Comparison of ENCODE assay signal across 11 cellular contexts in genomic region chr4:13476915-13477314, GRCh38. TPM values are rescaled to one million over a fixed set of nuclear protein-coding genes. Genes with fewer than 3 reads are reported as not detected.
DNase-seq lines count a peak whose midpoint lies in the region; ATAC-seq and TF ChIP-seq lines count a peak whose summit lies in the region.
"Had no signal": no experiment of that assay in that cellular context is flagged by ENCODE, and none has a peak within 500 bp of the region (broad histone marks: within the 10 kb centered on the region; RNA-seq: fewer than 3 reads in every experiment).

No MANE protein-coding gene starts in this region.

- peaks cover 3 to 17% (median 9%) of the 10 kb centered on the region in 7 donors for H3K4me1 Mint-ChIP-seq in naive thymus-derived CD4-positive, alpha-beta T cell
- H3K4me1 Mint-ChIP-seq in activated CD4-positive, alpha-beta T cell treated with anti-CD3 and anti-CD28 coated beads, Interleukin-2, amount 10 ng/mL, durations not matched to agents 24 days and 14 days, result peaks cover 10% of the 10 kb centered on the region

- peak overlapping the region; percentile 36; the same call in 1 of the 2 replicates for H3K4me3 ChIP-seq in GM23248
- no peak overlapping the region for H3K4me3 ChIP-seq in NB4 (ENCODE audit: low read depth, low read length)
- no peak overlapping the region for H3K4me3 ChIP-seq in naive thymus-derived CD4-positive, alpha-beta T cell (ENCODE audit: low read length)

- peaks cover 8% of the 10 kb centered on the region for H3F3A ChIP-seq in GM23248 (ENCODE audit: insufficient read depth)

- no peak overlapping the region for H3K4me3 Mint-ChIP-seq in naive thymus-derived CD4-positive, alpha-beta T cell
- no peak overlapping the region for H3K4me3 Mint-ChIP-seq in activated CD4-positive, alpha-beta T cell treated with anti-CD3 and anti-CD28 coated beads, Interleukin-2, amount 10 ng/mL, durations not matched to agents 24 days and 14 days
- H3K4me3 Mint-ChIP-seq: brain had no signal

- H3K9me2 ChIP-seq in GM23248 (ENCODE audit: insufficient read depth), result no peaks in the 10 kb centered on the region

- ATAC-seq in HG03196 (IDR thresholded peaks at IDR 0.05; ENCODE audit: unreplicated experiment), result no peak
- ATAC-seq in naive thymus-derived CD4-positive, alpha-beta T cell, result no peak

- H3K27ac ChIP-seq in GM23248, result peak overlapping the region; percentile 52
- no peak overlapping the region for H3K27ac ChIP-seq in naive thymus-derived CD4-positive, alpha-beta T cell (ENCODE audit: low read depth, low read length)
- H3K27ac ChIP-seq: HL-60, VCaP had no signal

- no peak for TF ChIP-seq CTCF in NB4 (IDR thresholded peaks at IDR 0.05; ENCODE audit: low read depth, low read length)

- CTCF ChIA-PET in naive thymus-derived CD4-positive, alpha-beta T cell (lab: Charles Lee), result no interaction called here

- no peaks in the 10 kb centered on the region for H3K27me3 ChIP-seq in GM23248 (replicated peaks; ENCODE audit: insufficient read depth)
- no peaks in the 10 kb centered on the region for H3K27me3 ChIP-seq in naive thymus-derived CD4-positive, alpha-beta T cell (ENCODE audit: control insufficient read depth in 2 of 2, insufficient read depth in 2 of 2, low read length in 2 of 2)

- H3K9me3 Mint-ChIP-seq in naive thymus-derived CD4-positive, alpha-beta T cell, result no peaks in the 10 kb centered on the region
- no peaks in the 10 kb centered on the region for H3K9me3 Mint-ChIP-seq in activated CD4-positive, alpha-beta T cell treated with anti-CD3 and anti-CD28 coated beads, Interleukin-2, amount 10 ng/mL, durations not matched to agents 24 days and 14 days
- H3K9me3 Mint-ChIP-seq: brain had no signal

- H3K27me3 Mint-ChIP-seq in naive thymus-derived CD4-positive, alpha-beta T cell, result no peaks in the 10 kb centered on the region
- H3K27me3 Mint-ChIP-seq in activated CD4-positive, alpha-beta T cell treated with anti-CD3 and anti-CD28 coated beads, Interleukin-2, amount 10 ng/mL, durations not matched to agents 24 days and 14 days, result no peaks in the 10 kb centered on the region

- H3K4me2 ChIP-seq in GM23248 (ENCODE audit: unreplicated experiment), result peak overlapping the region; percentile 65

- WGBS in GM23248 (ENCODE audit: low coverage in 1 of 2, low lambda C conversion rate in 2 of 2, missing lambda C conversion rate in 2 of 2), 2 experiments, result 0 to 1% methylated on average over 2 of the region's 2 CpGs

- peaks cover 28% of the 10 kb centered on the region for H3K4me1 ChIP-seq in GM23248 (ENCODE audit: insufficient read depth)
- H3K4me1 ChIP-seq in naive thymus-derived CD4-positive, alpha-beta T cell (ENCODE audit: control insufficient read depth in 2 of 2, insufficient read depth in 2 of 2, low read length in 2 of 2), result no peaks in the 10 kb centered on the region

- H3K9me3 ChIP-seq in GM23248 (ENCODE audit: low read depth), result no peaks in the 10 kb centered on the region
- H3K9me3 ChIP-seq in naive thymus-derived CD4-positive, alpha-beta T cell (ENCODE audit: control insufficient read depth in 2 of 3, low read length in 3 of 3), result no peaks in the 10 kb centered on the region

- peaks cover 49% of the 10 kb centered on the region for H3K79me2 ChIP-seq in GM23248 (ENCODE audit: insufficient read depth)

- no peak for TF ChIP-seq POLR2A in NB4 (IDR thresholded peaks at IDR 0.05; ENCODE audit: extremely low read depth, insufficient read length)

- H3K27ac Mint-ChIP-seq in naive thymus-derived CD4-positive, alpha-beta T cell, result peak overlapping the region in 1 of 9 donors; percentile 18
- H3K27ac Mint-ChIP-seq in activated CD4-positive, alpha-beta T cell treated with anti-CD3 and anti-CD28 coated beads, Interleukin-2, amount 10 ng/mL, durations not matched to agents 24 days and 14 days, result no peak overlapping the region
- H3K27ac Mint-ChIP-seq: brain had no signal

- in situ Hi-C loops in GM23248 (cut with MboI), result no loop called here

- POLR2A ChIA-PET in naive thymus-derived CD4-positive, alpha-beta T cell (lab: Charles Lee), result no interaction called here

- H4K20me1 ChIP-seq in GM23248 (ENCODE audit: insufficient read depth), result no peaks in the 10 kb centered on the region

- peaks cover 0 to 13% (median 5%) of the 10 kb centered on the region in 5 donors for H3K36me3 Mint-ChIP-seq in naive thymus-derived CD4-positive, alpha-beta T cell
- peaks cover 5% of the 10 kb centered on the region for H3K36me3 Mint-ChIP-seq in activated CD4-positive, alpha-beta T cell treated with anti-CD3 and anti-CD28 coated beads, Interleukin-2, amount 10 ng/mL, durations not matched to agents 24 days and 14 days (ENCODE audit: low read depth)

- intact Hi-C loops in naive thymus-derived CD4-positive, alpha-beta T cell (cut with micrococcal nuclease), result no loop called here
- intact Hi-C loops in activated CD4-positive, alpha-beta T cell treated with anti-CD3 and anti-CD28 coated beads, Interleukin-2, amount 10 ng/mL, durations not matched to agents 24 days and 14 days (cut with micrococcal nuclease), result no loop called here

- H3K9ac ChIP-seq in GM23248, result no peak overlapping the region

- 0 out of 2 replicates have a peak, but pooled peaks cover 6% of the 10 kb centered on the region for H3K36me3 ChIP-seq in GM23248 (ENCODE audit: low read depth)
- no peaks in the 10 kb centered on the region for H3K36me3 ChIP-seq in naive thymus-derived CD4-positive, alpha-beta T cell (ENCODE audit: control insufficient read depth in 2 of 3, insufficient read depth in 3 of 3, low read length in 3 of 3)

- H2AFZ ChIP-seq in GM23248, result no peak overlapping the region

- DNase-seq in GM04504 (ENCODE audit: low read depth), result peak; percentile 35
- DNase-seq in GM23248, result peak; percentile 91
- DNase-seq in NB4 (ENCODE audit: low read depth), result peak; percentile 34
- DNase-seq in iris pigment epithelial cell (ENCODE audit: low read depth), result peak; percentile 93
- no peak for DNase-seq in NCI-H446 treated with DMSO at 0.1 percent for 48 hours (lab: John Stamatoyannopoulos, UW)
- DNase-seq in naive thymus-derived CD4-positive, alpha-beta T cell, result no peak
- DNase-seq in activated CD4-positive, alpha-beta T cell treated with anti-CD3 and anti-CD28 coated beads, Interleukin-2, amount 10 ng/mL, durations not matched to agents 24 days and 14 days, result no peak

RNA-seq across cellular contexts. Expression of gene RAB28, which starts 7.2 kb away (rescaled TPM):
- total RNA-seq in GM23248 (2014; rRNA removed; shearing (Covaris generic)), result 16.4 and 18.9 TPM in 2 replicates
- polyA plus RNA-seq in GM23248 (2016; fragmentation: Nextera tagmentation; extraction: Ambion mirVana), result 23.5 and 26.5 TPM in 2 replicates
- total RNA-seq in naive thymus-derived CD4-positive, alpha-beta T cell, result 10 to 100 TPM in 3 of 5 experiments, 1 to 10 TPM in 2; 8.0 to 16.1 (median 14.0) TPM
- polyA plus RNA-seq in naive thymus-derived CD4-positive, alpha-beta T cell, result 10 to 100 TPM; 11.0 to 14.8 TPM
- total RNA-seq in activated CD4-positive, alpha-beta T cell treated with anti-CD3 and anti-CD28 coated beads, Interleukin-2, amount 10 ng/mL, durations not matched to agents 24 days and 14 days, result 19.5 and 20.5 TPM in 2 replicates

Comparison
In these comparisons a context has a peak if more than half of its experiments do, and no peak if none do; other contexts are left out.
1. DNase-seq: peak in GM04504 (single experiment), GM23248 (single experiment), NB4 (single experiment) and iris pigment epithelial cell (single experiment); none in NCI-H446 treated with DMSO at 0.1 percent for 48 hours (single experiment), naive thymus-derived CD4-positive, alpha-beta T cell (0 of 9) and activated CD4-positive, alpha-beta T cell treated with anti-CD3 and anti-CD28 coated beads, Interleukin-2, amount 10 ng/mL, durations not matched to agents 24 days and 14 days (single experiment).